ENCODE assay signal across 13 cellular contexts in the genomic region with DNA sequence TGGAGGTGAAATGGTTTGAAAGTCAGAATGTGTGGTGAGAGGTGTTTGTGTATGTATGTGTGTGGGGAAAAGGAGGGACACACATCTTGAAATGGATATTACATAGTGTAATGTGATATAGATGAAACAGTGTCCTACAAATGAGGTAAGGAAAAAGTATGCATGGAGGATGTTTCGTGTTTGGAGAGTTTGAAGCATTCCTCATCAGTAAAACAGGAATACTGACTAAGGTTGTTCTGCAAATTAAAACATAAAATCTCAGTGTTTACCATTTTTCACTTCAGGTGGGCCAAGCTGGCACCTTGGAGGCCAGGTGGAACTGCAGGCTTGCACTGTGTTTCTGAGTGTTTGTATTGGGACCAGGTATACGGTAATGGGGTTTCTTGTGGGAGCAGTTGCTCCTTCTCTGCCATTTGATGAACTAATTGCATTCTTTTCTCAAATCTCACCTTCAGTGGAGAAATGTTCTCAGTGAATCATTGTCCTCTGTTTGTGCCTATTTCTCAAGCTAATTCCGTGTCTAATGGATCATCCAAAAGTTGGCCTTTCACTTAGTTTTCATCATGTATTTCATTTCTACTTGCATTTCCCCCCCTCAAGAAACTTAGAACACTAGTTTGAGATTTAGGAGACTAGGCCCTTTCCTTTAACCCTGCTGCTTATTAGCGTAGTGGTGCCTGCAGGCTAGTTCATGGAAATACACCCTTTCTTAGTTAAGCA. TPM values are rescaled to one million over a fixed set of nuclear protein-coding genes. Genes with fewer than 3 reads are reported as not detected.
DNase-seq lines count a peak whose midpoint lies in the region; ATAC-seq and TF ChIP-seq lines count a peak whose summit lies in the region.
"Had no signal": no experiment of that assay in that cellular context is flagged by ENCODE, and none has a peak within 500 bp of the region (broad histone marks: within the 10 kb centered on the region; RNA-seq: fewer than 3 reads in every experiment).

No MANE protein-coding gene starts in this region.

- peaks cover 0 to 18% (median 3%) of the 10 kb centered on the region in 4 donors for H3K4me1 Mint-ChIP-seq in CD4-positive, CD25-positive, alpha-beta regulatory T cell
- peaks cover under 1% of the 10 kb centered on the region for H3K4me1 Mint-ChIP-seq in CD4-positive, alpha-beta T cell (ENCODE audit: low read depth)

- dilution Hi-C loops in mammary epithelial cell (cut with HindIII; ENCODE audit: low sequenced_read_pairs): no loop called here

- H4K20me1 ChIP-seq in mammary epithelial cell (ENCODE audit: insufficient read depth, low read length): no peaks in the 10 kb centered on the region

- H3K4me2 ChIP-seq in mammary epithelial cell (ENCODE audit: insufficient read depth, low read depth, low read length): no peak overlapping the region

- no peaks in the 10 kb centered on the region for H3K27me3 Mint-ChIP-seq in CD4-positive, CD25-positive, alpha-beta regulatory T cell
- H3K27me3 Mint-ChIP-seq in CD4-positive, alpha-beta T cell: no peaks in the 10 kb centered on the region
- H3K27me3 Mint-ChIP-seq: effector memory CD8-positive, alpha-beta T cell had no signal

- H3K36me3 ChIP-seq in CD4-positive, CD25-positive, alpha-beta regulatory T cell (ENCODE audit: control insufficient read depth, insufficient read depth, low read length): peaks cover 43% of the 10 kb centered on the region
- H3K36me3 ChIP-seq in adrenal gland (replicated peaks in 1 of 2) (peaks cover 0 to 39% of the 10 kb centered on the region in 2 donors), neutrophil (peaks cover 71% of the 10 kb centered on the region), mammary epithelial cell (ENCODE audit: insufficient read depth, low read length) (peaks cover 25% of the 10 kb centered on the region)

- BruUV-seq in mammary epithelial cell (replicated peaks; lab: Mats Ljungman, UMichigan): no TSS peak

- TF ChIP-seq CTCF in adrenal gland (IDR thresholded peaks at IDR 0.05): no peak
- TF ChIP-seq CTCF in neutrophil (IDR thresholded peaks at IDR 0.05): no peak
- no peak for TF ChIP-seq CTCF in mammary epithelial cell (conservative IDR thresholded peaks at IDR 0.05 in 1 of 2, IDR thresholded peaks at IDR 0.05 in 1 of 2; ENCODE audit: extremely low read depth in 1 of 2, insufficient read depth in 1 of 2, low read depth in 1 of 2, low read length in 2 of 2)
- TF ChIP-seq CTCF in CD4-positive, alpha-beta T cell (IDR thresholded peaks at IDR 0.05): no peak

- TF ChIP-seq POLR2A in adrenal gland (IDR thresholded peaks at IDR 0.05): no peak

- DNase-seq in CD4-positive, CD25-positive, alpha-beta regulatory T cell: no peak
- DNase-seq in HCEC 1CT: peak; percentile 65
- DNase-seq in adrenal gland: no peak
- no peak for DNase-seq in mammary epithelial cell
- no peak for DNase-seq in CD4-positive, alpha-beta T cell
- DNase-seq: DMS153; effector memory CD8-positive, alpha-beta T cell; NCI-H187 had no signal

- H3K4me3 Mint-ChIP-seq in CD4-positive, CD25-positive, alpha-beta regulatory T cell: no peak overlapping the region
- H3K4me3 Mint-ChIP-seq in CD4-positive, alpha-beta T cell: no peak overlapping the region
- H3K4me3 Mint-ChIP-seq: effector memory CD8-positive, alpha-beta T cell had no signal

- POLR2A ChIA-PET in CD4-positive, alpha-beta T cell (lab: Charles Lee): no interaction called here

- intact Hi-C loops in adrenal gland (cut with DNase I) (no loop called here), mammary epithelial cell (cut with micrococcal nuclease) (no loop called here)
- intact Hi-C loops in CD4-positive, alpha-beta T cell (cut with DNase I, micrococcal nuclease): no loop called here

- ATAC-seq in CD4-positive, CD25-positive, alpha-beta regulatory T cell (ENCODE audit: low read depth in 2 of 2): no peak
- ATAC-seq in HG03045 (IDR thresholded peaks at IDR 0.05; ENCODE audit: unreplicated experiment): no peak
- ATAC-seq in CD4-positive, alpha-beta T cell (ENCODE audit: poor library complexity): no peak
- ATAC-seq: effector memory CD8-positive, alpha-beta T cell; left lobe of liver had no signal

- H3K27me3 ChIP-seq in CD4-positive, CD25-positive, alpha-beta regulatory T cell (ENCODE audit: control insufficient read depth, insufficient read depth, low read length): no peaks in the 10 kb centered on the region
- H3K27me3 ChIP-seq in adrenal gland (no peaks in the 10 kb centered on the region), neutrophil (no peaks in the 10 kb centered on the region), mammary epithelial cell (ENCODE audit: insufficient read depth, low read length) (no peaks in the 10 kb centered on the region)
- H3K27me3 ChIP-seq in CD4-positive, alpha-beta T cell (ENCODE audit: control insufficient read depth, insufficient read depth, low read length): no peaks in the 10 kb centered on the region
- H3K27me3 ChIP-seq: tibial nerve had no signal

- 67 to 83% (median 75%) methylated on average over 4 of the region's 4 CpGs for WGBS in adrenal gland, 4 donors
- 84% methylated on average over 4 of the region's 4 CpGs for WGBS in mammary epithelial cell (ENCODE audit: low coverage, missing lambda C conversion rate)

- H3K4me3 ChIP-seq in CD4-positive, CD25-positive, alpha-beta regulatory T cell (ENCODE audit: low read depth, low read length): no peak overlapping the region
- no peak overlapping the region for H3K4me3 ChIP-seq in adrenal gland
- H3K4me3 ChIP-seq in neutrophil (ENCODE audit: low read depth in 1 of 2, low read length in 1 of 2): no peak overlapping the region
- H3K4me3 ChIP-seq in mammary epithelial cell (replicated peaks in 1 of 3; ENCODE audit: insufficient read depth in 1 of 3, low read depth in 2 of 3, low read length in 3 of 3): no peak overlapping the region
- H3K4me3 ChIP-seq: tibial nerve had no signal

- H3K36me3 Mint-ChIP-seq in CD4-positive, CD25-positive, alpha-beta regulatory T cell: peaks cover 33% of the 10 kb centered on the region
- peaks cover 51% of the 10 kb centered on the region for H3K36me3 Mint-ChIP-seq in CD4-positive, alpha-beta T cell (ENCODE audit: low read depth)

- CTCF ChIA-PET in mammary epithelial cell (lab: Charles Lee; ENCODE audit: low non-redundant PET): no interaction called here
- CTCF ChIA-PET in CD4-positive, alpha-beta T cell (lab: Charles Lee): no interaction called here

- H3K4me1 ChIP-seq in CD4-positive, CD25-positive, alpha-beta regulatory T cell (ENCODE audit: control insufficient read depth, insufficient read depth, low read length, poor library complexity, severe bottlenecking): no peaks in the 10 kb centered on the region
- peaks cover 27 to 31% of the 10 kb centered on the region in 2 donors for H3K4me1 ChIP-seq in adrenal gland (replicated peaks in 1 of 2)
- H3K4me1 ChIP-seq in neutrophil (ENCODE audit: control insufficient read depth in 1 of 2, insufficient read depth in 1 of 2, low read depth in 1 of 2, low read length in 1 of 2): peaks cover 13 to 17% of the 10 kb centered on the region in 2 experiments
- H3K4me1 ChIP-seq in mammary epithelial cell (ENCODE audit: insufficient read depth, low read length): no peaks in the 10 kb centered on the region

- in situ Hi-C loops in mammary epithelial cell (cut with MboI; ENCODE audit: low sequenced_read_pairs in 2 of 2): loop anchor here in 1 of 2 donors (25.0 kb wide), 1 partner anchor 98 kb away; no protein-coding TSS in a partner anchor

- H3K9me3 Mint-ChIP-seq in CD4-positive, CD25-positive, alpha-beta regulatory T cell: no peaks in the 10 kb centered on the region
- H3K9me3 Mint-ChIP-seq in CD4-positive, alpha-beta T cell: no peaks in the 10 kb centered on the region
- H3K9me3 Mint-ChIP-seq: effector memory CD8-positive, alpha-beta T cell; neural crest cell had no signal

- no peak overlapping the region for H3K27ac ChIP-seq in CD4-positive, CD25-positive, alpha-beta regulatory T cell (ENCODE audit: insufficient read depth, low read length, poor library complexity, severe bottlenecking)
- H3K27ac ChIP-seq in adrenal gland: peak overlapping the region in 4 of 5 donors; percentile 19 to 86 (median 54)
- H3K27ac ChIP-seq in neutrophil: peak overlapping the region; percentile 66
- no peak overlapping the region for H3K27ac ChIP-seq in mammary epithelial cell (ENCODE audit: insufficient read depth, low read depth, low read length)
- H3K27ac ChIP-seq in CD4-positive, alpha-beta T cell (ENCODE audit: low read depth, low read length): no peak overlapping the region

- H3K9ac ChIP-seq in mammary epithelial cell (ENCODE audit: insufficient read depth, low read length): no peak overlapping the region

- H3K79me2 ChIP-seq in mammary epithelial cell (ENCODE audit: insufficient read depth, low read length): peaks cover 6% of the 10 kb centered on the region

- H3K9me3 ChIP-seq in CD4-positive, CD25-positive, alpha-beta regulatory T cell (ENCODE audit: control insufficient read depth in 2 of 2, low read length in 2 of 2): no peaks in the 10 kb centered on the region
- no peaks in the 10 kb centered on the region for H3K9me3 ChIP-seq in adrenal gland (replicated peaks in 1 of 3)
- no peaks in the 10 kb centered on the region for H3K9me3 ChIP-seq in neutrophil
- H3K9me3 ChIP-seq in mammary epithelial cell (replicated peaks; ENCODE audit: insufficient read depth, low read length): no peaks in the 10 kb centered on the region
- H3K9me3 ChIP-seq in CD4-positive, alpha-beta T cell (ENCODE audit: control insufficient read depth, low read length): no peaks in the 10 kb centered on the region
- H3K9me3 ChIP-seq: tibial nerve had no signal

- H2AFZ ChIP-seq in mammary epithelial cell (ENCODE audit: low read depth, low read length): no peak overlapping the region

- H3K27ac Mint-ChIP-seq in CD4-positive, CD25-positive, alpha-beta regulatory T cell: peak overlapping the region in 2 of 3 donors; percentile 21 to 61
- no peak overlapping the region for H3K27ac Mint-ChIP-seq in CD4-positive, alpha-beta T cell

RNA-seq across cellular contexts. Expression of a gene that starts 8.2 kb away (rescaled TPM):
- total RNA-seq in CD4-positive, CD25-positive, alpha-beta regulatory T cell: 6.1 TPM
- under 1 TPM; 0.11 to 0.60 (median 0.51) TPM for polyA plus RNA-seq in CD4-positive, CD25-positive, alpha-beta regulatory T cell
- 10 to 100 TPM in 4 of 8 donors, 1 to 10 TPM in 4; 3.9 to 15.9 (median 11.5) TPM for total RNA-seq in adrenal gland
- polyA plus RNA-seq in adrenal gland: 10 to 100 TPM in 2 of 3 donors, 1 to 10 TPM in 1; 5.7 to 63.9 (median 18.6) TPM
- 1 to 10 TPM; 2.2 to 5.6 TPM for total RNA-seq in mammary epithelial cell
- 2.4 TPM for polyA plus RNA-seq in mammary epithelial cell
- 2.1 TPM for polyA minus RNA-seq in mammary epithelial cell
- 1 to 10 TPM; 2.4 to 3.0 TPM for total RNA-seq in CD4-positive, alpha-beta T cell

RNA-seq across cellular contexts. Expression of a gene that starts 36.0 kb away (rescaled TPM):
- 242 TPM for total RNA-seq in CD4-positive, CD25-positive, alpha-beta regulatory T cell
- 10 to 100 TPM; 20.4 to 27.2 (median 23.3) TPM for polyA plus RNA-seq in CD4-positive, CD25-positive, alpha-beta regulatory T cell
- total RNA-seq in adrenal gland (100 to 1,000 TPM; 159 to 352 (median 252) TPM), mammary epithelial cell (100 to 1,000 TPM; 333 to 454 TPM)
- polyA plus RNA-seq in adrenal gland (100 to 1,000 TPM in 1 of 3 donors, 10 to 100 TPM in 2; 41.5 to 339 (median 45.3) TPM), mammary epithelial cell (187 TPM)
- polyA minus RNA-seq in mammary epithelial cell: 664 TPM
- 100 to 1,000 TPM; 145 to 151 TPM for total RNA-seq in CD4-positive, alpha-beta T cell

RNA-seq across cellular contexts. Expression of a gene that starts 47.3 kb away (rescaled TPM):
- total RNA-seq in CD4-positive, CD25-positive, alpha-beta regulatory T cell: 15.7 TPM
- polyA plus RNA-seq in CD4-positive, CD25-positive, alpha-beta regulatory T cell: 1 to 10 TPM; 3.8 to 8.5 (median 5.2) TPM
- total RNA-seq in adrenal gland (1 to 10 TPM in 1 of 8 donors, under 1 TPM in 5, not detected in 2; 0.06 to 2.0 (median 0.56) TPM), mammary epithelial cell (not detected)
- polyA plus RNA-seq in adrenal gland (under 1 TPM; 0.18 to 0.48 (median 0.20) TPM), mammary epithelial cell (not detected)
- not detected for polyA minus RNA-seq in mammary epithelial cell
- total RNA-seq in CD4-positive, alpha-beta T cell: 10 to 100 TPM; 10.6 to 12.3 TPM
- total RNA-seq: neural crest cell had no signal

Comparison
In these comparisons a context has a peak if more than half of its experiments do, and no peak if none do; other contexts are left out.
1. H3K27ac ChIP-seq: peak in adrenal gland (4 of 5) and neutrophil (single experiment); none in CD4-positive, CD25-positive, alpha-beta regulatory T cell (single experiment), mammary epithelial cell (single experiment) and CD4-positive, alpha-beta T cell (single experiment).